1 cellular context compared by ENCODE assay signal in genomic region chr3:53114011-53114400, GRCh38.
TF ChIP-seq lines count a peak whose summit lies in the region.

No MANE protein-coding gene starts in this region.

TF ChIP-seq in GM12878, 131 proteins besides CTCF, POLR2A, EP300 and RAD21 (continued from another document and continues in another):
- 0 out of 3 replicates have a peak, but pooled peaks have one; percentile 48 for TF ChIP-seq POU2F2 (IDR thresholded peaks at IDR 0.05; ENCODE audit: borderline replicate concordance, low read depth, low read length)
- TF ChIP-seq TCF7 (IDR thresholded peaks at IDR 0.05; ENCODE audit: borderline replicate concordance) = no peak
- TF ChIP-seq YY1 (IDR thresholded peaks at IDR 0.05; ENCODE audit: low read depth, low read length) = peak; percentile 64
- no peak for TF ChIP-seq CEBPZ (IDR thresholded peaks at IDR 0.05; ENCODE audit: low read depth, low read length)
- TF ChIP-seq PKNOX1 (IDR thresholded peaks at IDR 0.05) = no peak
- TF ChIP-seq HDAC2 (IDR thresholded peaks at IDR 0.05) = no peak
- TF ChIP-seq SMAD1 (IDR thresholded peaks at IDR 0.05; ENCODE audit: low read depth, partially characterized antibody) = no peak
- no peak for TF ChIP-seq CEBPB (IDR thresholded peaks at IDR 0.05; ENCODE audit: borderline replicate concordance in 1 of 2, low read depth in 2 of 2, low read length in 2 of 2)
- TF ChIP-seq EGR1 (IDR thresholded peaks at IDR 0.05; ENCODE audit: borderline replicate concordance in 1 of 2, low read depth in 2 of 2, low read length in 2 of 2) = no peak
- no peak for TF ChIP-seq FOXK2 (IDR thresholded peaks at IDR 0.05)
- TF ChIP-seq MYB (IDR thresholded peaks at IDR 0.05; ENCODE audit: borderline replicate concordance, low read depth, low read length) = no peak
- TF ChIP-seq BCLAF1 (IDR thresholded peaks at IDR 0.05) = no peak
- no peak for TF ChIP-seq RBBP5 (conservative IDR thresholded peaks at IDR 0.05)
- no peak for TF ChIP-seq ETV6 (conservative IDR thresholded peaks at IDR 0.05 in 1 of 2, IDR thresholded peaks at IDR 0.05 in 1 of 2; ENCODE audit: borderline replicate concordance in 1 of 2, low read depth in 1 of 2)
- TF ChIP-seq BACH1 (IDR thresholded peaks at IDR 0.05; ENCODE audit: borderline replicate concordance) = no peak
- no peak for TF ChIP-seq ELK1 (IDR thresholded peaks at IDR 0.05; ENCODE audit: low read depth, low read length)
- TF ChIP-seq CREM (IDR thresholded peaks at IDR 0.05; ENCODE audit: low read depth) = peak; percentile 73
- TF ChIP-seq TCF3 (IDR thresholded peaks at IDR 0.05; ENCODE audit: borderline replicate concordance, insufficient read depth, low read depth, low read length) = no peak
- TF ChIP-seq ATF7 (IDR thresholded peaks at IDR 0.05; ENCODE audit: low read depth) = peak; percentile 47; the same call in 1 of the 2 replicates
- no peak for TF ChIP-seq IKZF2 (IDR thresholded peaks at IDR 0.05)
- no peak for TF ChIP-seq PRDM15 (CRISPR knock-in tag; IDR thresholded peaks at IDR 0.05)
- no peak for TF ChIP-seq ZNF687 (IDR thresholded peaks at IDR 0.05)
- no peak for TF ChIP-seq ZNF384 (IDR thresholded peaks at IDR 0.05; ENCODE audit: borderline replicate concordance, low read depth, low read length)
- TF ChIP-seq MTA2 (IDR thresholded peaks at IDR 0.05; ENCODE audit: low read depth) = no peak
- TF ChIP-seq CBX3 (IDR thresholded peaks at IDR 0.05; ENCODE audit: borderline replicate concordance, low read depth) = no peak
- TF ChIP-seq ASH2L (IDR thresholded peaks at IDR 0.05; ENCODE audit: borderline replicate concordance, low read depth) = no peak
- TF ChIP-seq STAT1 (conservative IDR thresholded peaks at IDR 0.05) = no peak
- TF ChIP-seq BHLHE40 (IDR thresholded peaks at IDR 0.05; ENCODE audit: borderline replicate concordance in 1 of 2, low read depth in 2 of 2, low read length in 1 of 2) = peak in 1 of 2 experiments; percentile 6; a peak in 1 of 4 replicates
- no peak for TF ChIP-seq MXI1 (IDR thresholded peaks at IDR 0.05; ENCODE audit: low read depth, low read length)
- no peak for TF ChIP-seq NKRF (conservative IDR thresholded peaks at IDR 0.05)
- no peak for TF ChIP-seq ZBTB11 (CRISPR knock-in tag; IDR thresholded peaks at IDR 0.05)
- no peak for TF ChIP-seq PML (IDR thresholded peaks at IDR 0.05; ENCODE audit: low read length)
- TF ChIP-seq LARP7 (IDR thresholded peaks at IDR 0.05) = no peak
